In genomic region chr9:91089405-91090131, GRCh38 we compare ENCODE assay signal across 8 cellular contexts.
A peak's percentile ranks its signal among the peaks of the same experiment; 100 is the strongest.
DNase-seq lines count a peak whose midpoint lies in the region; ATAC-seq and TF ChIP-seq lines count a peak whose summit lies in the region.

No MANE protein-coding gene starts in this region.

- DNase-seq in ELF-1 (ENCODE audit: low read depth, low spot score) (peak; percentile 53), Karpas-422 (peak; percentile 46), adipocyte (ENCODE audit: low read depth) (peak; percentile 60), iPS DF 6.9 (ENCODE audit: low read depth, low spot score) (peak; percentile 9), upper lobe of left lung (peak in 1 of 2 donors; percentile 56), LoVo (ENCODE audit: low spot score) (no peak), NOMO-1 treated with dmso at 0.1 percent for 144 hours (lab: John Stamatoyannopoulos, UW; ENCODE audit: unreplicated experiment) (no peak)

- no peaks in the 10 kb centered on the region for H3K27me3 ChIP-seq in Karpas-422 (ENCODE audit: low read length)
- H3K27me3 ChIP-seq in adipocyte (replicated peaks; ENCODE audit: control insufficient read depth, insufficient read depth, low read length), result no peaks in the 10 kb centered on the region
- H3K27me3 ChIP-seq in iPS DF 6.9 (ENCODE audit: control insufficient read depth, insufficient read depth, low read length), result no peaks in the 10 kb centered on the region
- no peaks in the 10 kb centered on the region for H3K27me3 ChIP-seq in upper lobe of left lung

- no peaks in the 10 kb centered on the region for H3K9me3 ChIP-seq in Karpas-422 (ENCODE audit: low read length)
- peaks cover 17% of the 10 kb centered on the region for H3K9me3 ChIP-seq in adipocyte (ENCODE audit: control insufficient read depth, low read length)
- no peaks in the 10 kb centered on the region for H3K9me3 ChIP-seq in iPS DF 6.9 (ENCODE audit: control insufficient read depth, insufficient read depth, low read length)
- peaks cover 0 to 3% (median 0%) of the 10 kb centered on the region in 4 donors for H3K9me3 ChIP-seq in upper lobe of left lung

- H3K4me1 ChIP-seq in Karpas-422 (ENCODE audit: low read length) (no peaks in the 10 kb centered on the region), adipocyte (ENCODE audit: control insufficient read depth, insufficient read depth, low read length) (peaks cover 9% of the 10 kb centered on the region), iPS DF 6.9 (ENCODE audit: control insufficient read depth, insufficient read depth, low read length) (no peaks in the 10 kb centered on the region), upper lobe of left lung (no peaks in the 10 kb centered on the region)

- WGBS in iPS DF 6.9 (ENCODE audit: insufficient coverage, insufficient read length), result no CpG with 5 or more reads among the region's 6 CpGs
- 31 to 59% methylated on average over 6 of the region's 6 CpGs for WGBS in upper lobe of left lung, 2 donors

- no peaks in the 10 kb centered on the region for H3K9me2 ChIP-seq in Karpas-422 (replicated peaks; ENCODE audit: insufficient read depth, low read length)

- peak in 1 of 2 donors; percentile 55 for ATAC-seq in upper lobe of left lung (ENCODE audit: low FRiP score in 2 of 2)
- ATAC-seq in HG02840 (IDR thresholded peaks at IDR 0.05; ENCODE audit: low FRiP score, unreplicated experiment), result no peak

- no peak overlapping the region for H2AFZ ChIP-seq in Karpas-422 (ENCODE audit: low read length)

- TF ChIP-seq POLR2A in upper lobe of left lung (IDR thresholded peaks at IDR 0.05), result no peak

- H3K9ac ChIP-seq in Karpas-422 (ENCODE audit: low read length), result no peak overlapping the region
- H3K9ac ChIP-seq in adipocyte (ENCODE audit: low read length), result no peak overlapping the region

- no peaks in the 10 kb centered on the region for H4K20me1 ChIP-seq in Karpas-422 (ENCODE audit: insufficient read depth, low read depth, low read length)

- no peak overlapping the region for H3K4me2 ChIP-seq in Karpas-422 (ENCODE audit: low read depth, low read length, poor library complexity, severe bottlenecking)

- no peak overlapping the region for H3K27ac ChIP-seq in Karpas-422 (ENCODE audit: low read length)
- H3K27ac ChIP-seq in iPS DF 6.9 (ENCODE audit: low read length), result no peak overlapping the region
- no peak overlapping the region for H3K27ac ChIP-seq in upper lobe of left lung

- no peak for TF ChIP-seq EP300 in upper lobe of left lung (IDR thresholded peaks at IDR 0.05)

- TF ChIP-seq CTCF in upper lobe of left lung (IDR thresholded peaks at IDR 0.05), result peak in 4 of 6 experiments; percentile 11 to 34 (median 16)

- no peak overlapping the region for H3K4me3 ChIP-seq in Karpas-422 (ENCODE audit: low read length)
- H3K4me3 ChIP-seq in adipocyte (ENCODE audit: low read length), result no peak overlapping the region
- no peak overlapping the region for H3K4me3 ChIP-seq in iPS DF 6.9 (ENCODE audit: low read length)
- H3K4me3 ChIP-seq in upper lobe of left lung, result no peak overlapping the region

- H3K36me3 ChIP-seq in Karpas-422 (ENCODE audit: insufficient read depth, low read length), result no peaks in the 10 kb centered on the region
- no peaks in the 10 kb centered on the region for H3K36me3 ChIP-seq in adipocyte (ENCODE audit: control insufficient read depth, insufficient read depth, low read length, severe bottlenecking)
- no peaks in the 10 kb centered on the region for H3K36me3 ChIP-seq in iPS DF 6.9 (ENCODE audit: control insufficient read depth, insufficient read depth, low read length)
- no peaks in the 10 kb centered on the region for H3K36me3 ChIP-seq in upper lobe of left lung

- H3K79me2 ChIP-seq in Karpas-422 (ENCODE audit: low read length), result no peaks in the 10 kb centered on the region

Comparison
In these comparisons a context has a peak if more than half of its experiments do, and no peak if none do; other contexts are left out.
1. DNase-seq: peak in ELF-1 (single experiment), Karpas-422 (single experiment), adipocyte (single experiment) and iPS DF 6.9 (single experiment); none in LoVo (single experiment) and NOMO-1 treated with dmso at 0.1 percent for 144 hours (single experiment).